25 cellular contexts compared by ENCODE assay signal in genomic region chr10:127186846-127187245, GRCh38. TPM values are rescaled to one million over a fixed set of nuclear protein-coding genes. Genes with fewer than 3 reads are reported as not detected.
"Had no signal": no experiment of that assay in that cellular context is flagged by ENCODE, and none has a peak within 500 bp of the region (broad histone marks: within the 10 kb centered on the region; RNA-seq: fewer than 3 reads in every experiment).

No MANE protein-coding gene starts in this region.

- H3K27ac ChIP-seq: foreskin keratinocyte, hepatocyte, neutrophil, sigmoid colon, skin epidermis, testis, tibial nerve, upper lobe of right lung, vagina had no signal

- H3K4me1 ChIP-seq: foreskin keratinocyte, sigmoid colon, testis, upper lobe of right lung, vagina had no signal

- ATAC-seq: foreskin keratinocyte; left colon; mucosa of descending colon; naive thymus-derived CD8-positive, alpha-beta T cell; stimulated activated naive B cell treated with anti-CD40 and anti-IgM and Interleukin-4, amounts not matched to agents 10 μg/mL and 1 μg/mL and 100 μg/mL, for 72 hours; stimulated activated naive CD8-positive, alpha-beta T cell treated with anti-CD3 and anti-CD28 coated beads, Interleukin-15, amount 100 ng/mL, for 72 hours; upper lobe of right lung had no signal

- H3K36me3 Mint-ChIP-seq: stimulated activated naive B cell treated with anti-CD40 and anti-IgM and Interleukin-4, amounts not matched to agents 10 μg/mL and 1 μg/mL and 100 μg/mL, for 72 hours had no signal

- H3K9me3 ChIP-seq: mucosa of descending colon, neutrophil, sigmoid colon, testis, tibial nerve, upper lobe of right lung, vagina had no signal

- H3K4me3 Mint-ChIP-seq: dendritic cell treated with granulocyte-macrophage colony-stimulating factor and Interleukin-4, amounts not matched to agents 40 ng/mL and 50 ng/mL, for 4 days; naive thymus-derived CD8-positive, alpha-beta T cell; stimulated activated naive B cell treated with anti-CD40 and anti-IgM and Interleukin-4, amounts not matched to agents 10 μg/mL and 1 μg/mL and 100 μg/mL, for 72 hours; stimulated activated naive CD8-positive, alpha-beta T cell treated with anti-CD3 and anti-CD28 coated beads, Interleukin-15, amount 100 ng/mL, for 72 hours had no signal

- DNase-seq: erythroblast; head of caudate nucleus; kidney; left colon; mucosa of descending colon; naive thymus-derived CD8-positive, alpha-beta T cell; posterior cingulate gyrus; sigmoid colon; stimulated activated CD4-positive, alpha-beta T cell treated with anti-CD3 and anti-CD28 coated beads, Interleukin-2, amount 100 ng/mL, for 24 hours; stimulated activated CD4-positive, alpha-beta T cell treated with anti-CD3 and anti-CD28 coated beads, Interleukin-4, amount 100 ng/mL, for 4 hours; stimulated activated naive B cell treated with anti-CD40 and anti-IgM and Interleukin-4, amounts not matched to agents 10 μg/mL and 1 μg/mL and 100 μg/mL, for 72 hours; stimulated activated naive CD8-positive, alpha-beta T cell treated with anti-CD3 and anti-CD28 coated beads, Interleukin-15, amount 100 ng/mL, for 72 hours; testis; upper lobe of right lung had no signal

- H3K4me1 Mint-ChIP-seq: naive thymus-derived CD8-positive, alpha-beta T cell; stimulated activated naive B cell treated with anti-CD40 and anti-IgM and Interleukin-4, amounts not matched to agents 10 μg/mL and 1 μg/mL and 100 μg/mL, for 72 hours; stimulated activated naive CD8-positive, alpha-beta T cell treated with anti-CD3 and anti-CD28 coated beads, Interleukin-15, amount 100 ng/mL, for 72 hours had no signal

- H3K27me3 ChIP-seq: foreskin keratinocyte, testis, tibial nerve, upper lobe of right lung, vagina had no signal

- H3K36me3 ChIP-seq: neutrophil, sigmoid colon, tibial nerve, upper lobe of right lung, vagina had no signal

- H3K4me3 ChIP-seq: hepatocyte, mucosa of descending colon, sigmoid colon, skin epidermis, testis, tibial nerve, upper lobe of right lung, vagina had no signal

- H3K27ac Mint-ChIP-seq: dendritic cell treated with granulocyte-macrophage colony-stimulating factor and Interleukin-4, amounts not matched to agents 40 ng/mL and 50 ng/mL, for 4 days; stimulated activated naive B cell treated with anti-CD40 and anti-IgM and Interleukin-4, amounts not matched to agents 10 μg/mL and 1 μg/mL and 100 μg/mL, for 72 hours; stimulated activated naive CD8-positive, alpha-beta T cell treated with anti-CD3 and anti-CD28 coated beads, Interleukin-15, amount 100 ng/mL, for 72 hours had no signal

- H3K9me3 Mint-ChIP-seq: dendritic cell treated with granulocyte-macrophage colony-stimulating factor and Interleukin-4, amounts not matched to agents 40 ng/mL and 50 ng/mL, for 4 days had no signal

RNA-seq across cellular contexts. Expression of gene INSYN2A, which starts 9.5 kb away (rescaled TPM):
- total RNA-seq: foreskin keratinocyte; liver; lung microvascular endothelial cell; naive thymus-derived CD8-positive, alpha-beta T cell; pulmonary artery endothelial cell; subcutaneous adipose tissue had no signal
